Comparison of ENCODE assay signal across 9 cellular contexts in genomic region chr20:39019805-39020325, GRCh38. TPM values are rescaled to one million over a fixed set of nuclear protein-coding genes. Genes with fewer than 3 reads are reported as not detected.
DNase-seq lines count a peak whose midpoint lies in the region; ATAC-seq, FAIRE-seq and TF ChIP-seq lines count a peak whose summit lies in the region.
"Had no signal": no experiment of that assay in that cellular context is flagged by ENCODE, and none has a peak within 500 bp of the region (broad histone marks: within the 10 kb centered on the region; RNA-seq: fewer than 3 reads in every experiment).

No MANE protein-coding gene starts in this region.

- no peaks in the 10 kb centered on the region for H3K9me3 ChIP-seq in SK-N-SH

- H3K4me1 Mint-ChIP-seq in T-helper 2 cell treated with Interferon-gamma antibody and Interleukin-4, amounts not matched to agents 5 μg/mL and 100 μg/mL, for 36 hours (ENCODE audit: low read depth), result peaks cover 35% of the 10 kb centered on the region

- no peaks in the 10 kb centered on the region for H3K4me1 ChIP-seq in SK-N-SH (ENCODE audit: control insufficient read depth in 1 of 2, insufficient read depth in 2 of 2, low read depth in 1 of 2, low read length in 1 of 2)

- no peak overlapping the region for H3K9ac ChIP-seq in SK-N-SH

- no peak for TF ChIP-seq EP300 in SK-N-SH (IDR thresholded peaks at IDR 0.05; ENCODE audit: borderline replicate concordance in 1 of 2, low read depth in 1 of 2, low read length in 1 of 2)

- H3K4me2 ChIP-seq in SK-N-SH, result no peak overlapping the region

- peak; percentile 16 for DNase-seq in stimulated activated naive CD4-positive, alpha-beta T cell treated with Interleukin-2 at 50 U/mL for 16 hours (lab: John Stamatoyannopoulos, UW)
- DNase-seq in stimulated activated naive CD4-positive, alpha-beta T cell (lab: John Stamatoyannopoulos, UW), result no peak
- DNase-seq in T-helper 2 cell treated with Interferon-gamma antibody and Interleukin-4, amounts not matched to agents 5 μg/mL and 100 μg/mL, for 36 hours (ENCODE audit: low spot score), result peak; percentile 70
- DNase-seq in urothelium cell line (ENCODE audit: low spot score) (no peak), SK-N-SH (no peak), NCI-H146 treated with DMSO at 0.1 percent for 48 hours (lab: John Stamatoyannopoulos, UW; ENCODE audit: unreplicated experiment) (no peak), DMS153 (lab: John Stamatoyannopoulos, UW) (no peak)
- DNase-seq: foreskin fibroblast had no signal

- no peak for FAIRE-seq in urothelium cell line (lab: Jason Lieb, UNC)

- POLR2A ChIA-PET in SK-N-SH (lab: Yijun Ruan, JAX), result no interaction called here

- H3K27me3 ChIP-seq in SK-N-SH (ENCODE audit: insufficient read depth), result no peaks in the 10 kb centered on the region

- H3K4me3 ChIP-seq in SK-N-SH (ENCODE audit: low read depth in 2 of 2, low read length in 1 of 2), result no peak overlapping the region

- H4K20me1 ChIP-seq in SK-N-SH (ENCODE audit: insufficient read depth), result no peaks in the 10 kb centered on the region

- CTCF ChIA-PET in SK-N-SH (lab: Yijun Ruan, JAX), result no interaction called here

- no peaks in the 10 kb centered on the region for H3K27me3 Mint-ChIP-seq in T-helper 2 cell treated with Interferon-gamma antibody and Interleukin-4, amounts not matched to agents 5 μg/mL and 100 μg/mL, for 36 hours (ENCODE audit: low read depth)

- TF ChIP-seq CTCF in SK-N-SH (IDR thresholded peaks at IDR 0.05), result no peak

- no peaks in the 10 kb centered on the region for H3K9me2 ChIP-seq in SK-N-SH

- ATAC-seq in HG02870 (IDR thresholded peaks at IDR 0.05; ENCODE audit: unreplicated experiment), result peak; percentile 65

- peaks cover 66% of the 10 kb centered on the region for H3K36me3 Mint-ChIP-seq in T-helper 2 cell treated with Interferon-gamma antibody and Interleukin-4, amounts not matched to agents 5 μg/mL and 100 μg/mL, for 36 hours (ENCODE audit: low read depth)

- no peak for TF ChIP-seq RAD21 in SK-N-SH (IDR thresholded peaks at IDR 0.05; ENCODE audit: low read length)

- H2AFZ ChIP-seq in SK-N-SH (ENCODE audit: low read depth), result no peak overlapping the region

- no peaks in the 10 kb centered on the region for H3K79me2 ChIP-seq in SK-N-SH (ENCODE audit: insufficient read depth)

- H3K36me3 ChIP-seq in SK-N-SH (replicated peaks in 1 of 2; ENCODE audit: control insufficient read depth in 1 of 2, insufficient read depth in 2 of 2, low read length in 1 of 2), result peaks cover 43 to 65% of the 10 kb centered on the region in 2 experiments

- H3F3A ChIP-seq in SK-N-SH (replicated peaks; ENCODE audit: insufficient read depth), result no peaks in the 10 kb centered on the region

- H3K27ac Mint-ChIP-seq in T-helper 2 cell treated with Interferon-gamma antibody and Interleukin-4, amounts not matched to agents 5 μg/mL and 100 μg/mL, for 36 hours, result peak overlapping the region; percentile 4

- no peak overlapping the region for H3K4me3 Mint-ChIP-seq in T-helper 2 cell treated with Interferon-gamma antibody and Interleukin-4, amounts not matched to agents 5 μg/mL and 100 μg/mL, for 36 hours

- H3K9me3 Mint-ChIP-seq in T-helper 2 cell treated with Interferon-gamma antibody and Interleukin-4, amounts not matched to agents 5 μg/mL and 100 μg/mL, for 36 hours, result no peaks in the 10 kb centered on the region

- no peak overlapping the region for H3K27ac ChIP-seq in SK-N-SH (ENCODE audit: low read depth in 2 of 2, low read length in 1 of 2)

TF ChIP-seq in SK-N-SH, 30 proteins besides CTCF, POLR2A, EP300 and RAD21:
- TF ChIP-seq MXI1 (IDR thresholded peaks at IDR 0.05; ENCODE audit: low read depth, low read length), result no peak
- no peak for TF ChIP-seq TAF1 (IDR thresholded peaks at IDR 0.05; ENCODE audit: borderline replicate concordance, low read depth, low read length)
- TF ChIP-seq GABPA (IDR thresholded peaks at IDR 0.05; ENCODE audit: low read depth), result no peak
- TF ChIP-seq FOXM1 (IDR thresholded peaks at IDR 0.05; ENCODE audit: low read depth), result no peak
- TF ChIP-seq TEAD4 (IDR thresholded peaks at IDR 0.05; ENCODE audit: borderline replicate concordance, insufficient read depth), result no peak

RNA-seq across cellular contexts. Expression of gene DHX35, which starts 57.7 kb away (rescaled TPM):
- 17.1 and 28.5 TPM in 2 replicates for polyA plus RNA-seq in SK-N-SH (2012; rRNA removed)
- 11.3 and 14.3 TPM in 2 replicates for polyA plus RNA-seq in SK-N-SH (2012; cell fraction: cytosol; rRNA removed)
- 59.1 and 88.4 TPM in 2 replicates for polyA plus RNA-seq in SK-N-SH (2012; cell fraction: nucleus; rRNA removed)

Comparison
In these comparisons a context has a peak if more than half of its experiments do, and no peak if none do; other contexts are left out.
1. DNase-seq: peak in stimulated activated naive CD4-positive, alpha-beta T cell treated with Interleukin-2 at 50 U/mL for 16 hours (single experiment) and T-helper 2 cell treated with Interferon-gamma antibody and Interleukin-4, amounts not matched to agents 5 μg/mL and 100 μg/mL, for 36 hours (single experiment); none in stimulated activated naive CD4-positive, alpha-beta T cell (0 of 6), urothelium cell line (single experiment), SK-N-SH (single experiment), NCI-H146 treated with DMSO at 0.1 percent for 48 hours (single experiment) and DMS153 (single experiment).